Comparison of ENCODE assay signal across 23 cellular contexts in genomic region chr1:29264773-29265389, GRCh38. TPM values are rescaled to one million over a fixed set of nuclear protein-coding genes. Genes with fewer than 3 reads are reported as not detected.
DNase-seq lines count a peak whose midpoint lies in the region; ATAC-seq and TF ChIP-seq lines count a peak whose summit lies in the region.
"Had no signal": no experiment of that assay in that cellular context is flagged by ENCODE, and none has a peak within 500 bp of the region (broad histone marks: within the 10 kb centered on the region; RNA-seq: fewer than 3 reads in every experiment).

No MANE protein-coding gene starts in this region.

- no peak overlapping the region for H3K27ac Mint-ChIP-seq in HFFc6
- H3K27ac Mint-ChIP-seq: activated CD4-positive, alpha-beta memory T cell treated with anti-CD3 and anti-CD28 coated beads, Interleukin-2, amount 10 ng/mL, durations not matched to agents 7 days and 5 days; activated naive CD4-positive, alpha-beta T cell treated with anti-CD3 and anti-CD28 coated beads for 36 hours; memory B cell; natural killer cell treated with Interleukin-12 subunit alpha and Interleukin-12 subunit beta and Interleukin-15 and Interleukin-18, amount 100 ng/mL, for 72 hours had no signal

- H3K36me3 Mint-ChIP-seq in HFFc6 (ENCODE audit: low read depth), result no peaks in the 10 kb centered on the region
- H3K36me3 Mint-ChIP-seq: memory B cell; natural killer cell treated with Interleukin-12 subunit alpha and Interleukin-12 subunit beta and Interleukin-15 and Interleukin-18, amount 100 ng/mL, for 72 hours had no signal

- no peaks in the 10 kb centered on the region for H3K27me3 ChIP-seq in tibial nerve
- H3K27me3 ChIP-seq: hepatocyte had no signal

- H3K4me3 Mint-ChIP-seq in HFFc6, result no peak overlapping the region
- H3K4me3 Mint-ChIP-seq: activated CD4-positive, alpha-beta memory T cell treated with anti-CD3 and anti-CD28 coated beads, Interleukin-2, amount 10 ng/mL, durations not matched to agents 7 days and 5 days; activated naive CD4-positive, alpha-beta T cell treated with anti-CD3 and anti-CD28 coated beads for 36 hours; memory B cell; natural killer cell treated with Interleukin-12 subunit alpha and Interleukin-12 subunit beta and Interleukin-15 and Interleukin-18, amount 100 ng/mL, for 72 hours had no signal

- H3K4me1 ChIP-seq in tibial nerve, result peaks cover 0 to 17% (median 3%) of the 10 kb centered on the region in 4 donors

- H3K4me1 Mint-ChIP-seq in HFFc6 (ENCODE audit: low read depth), result peaks cover 12% of the 10 kb centered on the region

- TF ChIP-seq EP300 in tibial nerve (IDR thresholded peaks at IDR 0.05), result no peak

- WGBS in tibial nerve, 2 donors, result 56 to 70% methylated on average over 4 of the region's 4 CpGs

- no peaks in the 10 kb centered on the region for H3K9me3 Mint-ChIP-seq in HFFc6
- H3K9me3 Mint-ChIP-seq: activated CD4-positive, alpha-beta memory T cell treated with anti-CD3 and anti-CD28 coated beads, Interleukin-2, amount 10 ng/mL, durations not matched to agents 7 days and 5 days; activated naive CD4-positive, alpha-beta T cell treated with anti-CD3 and anti-CD28 coated beads for 36 hours; memory B cell; natural killer cell treated with Interleukin-12 subunit alpha and Interleukin-12 subunit beta and Interleukin-15 and Interleukin-18, amount 100 ng/mL, for 72 hours had no signal

- peak; percentile 69 for DNase-seq in HFFc6
- DNase-seq in astrocyte of the spinal cord (ENCODE audit: low read depth, low spot score), result peak; percentile 42
- DNase-seq in fibroblast of peridontal ligament (ENCODE audit: extremely low read depth), result peak; percentile 80
- no peak for DNase-seq in NCI-H1048 (lab: John Stamatoyannopoulos, UW)
- no peak for DNase-seq in tibial nerve (ENCODE audit: low spot score in 2 of 2)
- DNase-seq: activated CD4-positive, alpha-beta memory T cell treated with anti-CD3 and anti-CD28 coated beads, Interleukin-2, amount 10 ng/mL, durations not matched to agents 7 days and 5 days; activated naive CD4-positive, alpha-beta T cell treated with anti-CD3 and anti-CD28 coated beads for 36 hours; activated T-cell treated with anti-CD3 and anti-CD28 coated beads, Interleukin-2, amount 50 U/mL, for 1 hour; dermis blood vessel endothelial cell; DMS153; kidney; NCI-H2029; NCI-H510A; stimulated activated CD4-positive, alpha-beta T cell treated with anti-CD3 and anti-CD28 coated beads, Interleukin-4, amount 100 ng/mL, for 1 hour; T-helper 1 cell had no signal

- no peak overlapping the region for H3K27ac ChIP-seq in tibial nerve
- H3K27ac ChIP-seq: C4-2B, hepatocyte had no signal

- TF ChIP-seq CTCF in HFFc6 (IDR thresholded peaks at IDR 0.05), result no peak
- TF ChIP-seq CTCF in astrocyte of the spinal cord (IDR thresholded peaks at IDR 0.05; ENCODE audit: low read depth, low read length), result no peak
- no peak for TF ChIP-seq CTCF in tibial nerve (IDR thresholded peaks at IDR 0.05)

- no peak for TF ChIP-seq POLR2A in tibial nerve (IDR thresholded peaks at IDR 0.05)

- H3K4me3 ChIP-seq in astrocyte of the spinal cord (ENCODE audit: low read depth, low read length) (no peak overlapping the region), tibial nerve (no peak overlapping the region)
- H3K4me3 ChIP-seq: hepatocyte had no signal

- H3K9me3 ChIP-seq in tibial nerve, result no peaks in the 10 kb centered on the region

- in situ Hi-C loops in astrocyte of the spinal cord (cut with HindIII; ENCODE audit: low sequenced_read_pairs), result no loop called here

- ATAC-seq in HG03442 (IDR thresholded peaks at IDR 0.05; ENCODE audit: unreplicated experiment), result no peak
- no peak for ATAC-seq in HG03520 (IDR thresholded peaks at IDR 0.05; ENCODE audit: unreplicated experiment)
- ATAC-seq: esophagus mucosa; natural killer cell treated with Interleukin-12 subunit alpha and Interleukin-12 subunit beta and Interleukin-15 and Interleukin-18, amount 100 ng/mL, for 72 hours; Right ventricle myocardium inferior had no signal

- H3K27me3 Mint-ChIP-seq in HFFc6 (ENCODE audit: insufficient read depth), result no peaks in the 10 kb centered on the region; the same call in 1 of the 2 replicates

- H3K36me3 ChIP-seq in tibial nerve, result peaks cover 0 to 26% (median 0%) of the 10 kb centered on the region in 3 donors

RNA-seq across cellular contexts. Expression of gene PTPRU, which starts 28.6 kb away (rescaled TPM):
- 1 to 10 TPM; 5.6 to 8.1 (median 7.0) TPM for total RNA-seq in HFFc6 (2021; fragmentation: NEBNext Ultra II Directional; extraction: Animal tissue kit (Norgen Biotek cat#: 25700))
- total RNA-seq in tibial nerve, result 10 to 100 TPM; 52.1 to 75.6 (median 63.7) TPM

RNA-seq across cellular contexts. Expression of gene MECR, which starts 34.1 kb away (rescaled TPM):
- 10 to 100 TPM; 20.5 to 27.1 (median 21.9) TPM for total RNA-seq in HFFc6 (2021; fragmentation: NEBNext Ultra II Directional; extraction: Animal tissue kit (Norgen Biotek cat#: 25700))
- total RNA-seq in tibial nerve, result 10 to 100 TPM; 18.8 to 34.2 (median 22.9) TPM

Comparison
In these comparisons a context has a peak if more than half of its experiments do, and no peak if none do; other contexts are left out.
1. DNase-seq: peak in HFFc6 (single experiment), astrocyte of the spinal cord (single experiment) and fibroblast of peridontal ligament (single experiment); none in NCI-H1048 (single experiment) and tibial nerve (0 of 2).
2. RNA of gene PTPRU, which starts 28.6 kb away (total RNA-seq): 52.1 to 75.6 TPM in tibial nerve; 5.6 to 8.1 TPM in HFFc6; every median in the first group is over 4 times any median in the second.